17 cellular contexts compared by ENCODE assay signal in the genomic region with DNA sequence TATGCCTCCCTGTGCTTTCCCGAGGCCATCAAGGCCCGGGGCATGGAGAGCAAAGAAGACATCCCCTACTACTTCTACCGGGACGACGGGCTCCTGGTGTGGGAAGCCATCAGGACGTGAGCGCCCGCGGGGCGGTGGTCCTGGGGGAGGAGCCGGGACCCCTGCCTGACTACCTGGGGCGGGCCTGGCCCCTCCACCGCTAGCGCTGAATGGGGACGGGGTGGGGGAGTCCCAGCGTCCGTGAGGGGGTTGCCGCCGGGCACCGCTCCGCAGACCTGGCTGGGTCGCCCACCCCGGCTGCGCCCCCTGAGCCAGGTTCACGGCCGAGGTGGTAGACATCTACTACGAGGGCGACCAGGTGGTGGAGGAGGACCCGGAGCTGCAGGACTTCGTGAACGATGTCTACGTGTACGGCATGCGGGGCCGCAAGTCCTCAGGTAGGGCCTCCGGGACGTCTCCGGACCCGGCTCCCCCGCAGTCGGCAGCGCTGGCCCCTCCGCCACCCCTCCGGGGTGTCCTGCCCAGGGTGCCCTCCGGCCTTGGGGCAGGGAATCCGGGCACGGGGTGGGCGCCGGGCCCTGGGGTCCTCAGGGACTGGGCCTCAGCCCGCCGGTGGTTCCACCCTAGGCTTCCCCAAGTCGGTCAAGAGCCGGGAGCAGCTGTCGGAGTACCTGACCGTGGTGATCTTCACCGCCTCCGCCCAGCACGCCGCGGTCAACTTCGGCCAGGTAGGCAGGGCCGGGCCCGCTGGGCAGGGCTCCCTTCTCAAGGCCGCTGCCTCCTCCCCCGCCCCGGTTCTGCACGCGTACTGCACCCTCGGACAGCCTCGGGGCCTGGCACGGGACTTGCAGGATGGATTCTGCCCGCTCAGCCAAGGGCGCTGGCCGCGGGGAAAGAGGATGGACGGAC.
DNase-seq lines count a peak whose midpoint lies in the region; ATAC-seq and TF ChIP-seq lines count a peak whose summit lies in the region.
"Had no signal": no experiment of that assay in that cellular context is flagged by ENCODE, and none has a peak within 500 bp of the region (broad histone marks: within the 10 kb centered on the region; RNA-seq: fewer than 3 reads in every experiment).

No MANE protein-coding gene starts in this region.

- no peaks in the 10 kb centered on the region for H3F3A ChIP-seq in PC-9 (ENCODE audit: insufficient read depth, low read depth)

- intact Hi-C loops in Right ventricle myocardium superior (cut with DNase I) (no loop called here), posterior vena cava (cut with DNase I) (no loop called here), PC-9 (cut with micrococcal nuclease; ENCODE audit: unreplicated experiment) (no loop called here)

- POLR2A ChIA-PET in PC-9 (lab: Charles Lee; ENCODE audit: unreplicated experiment): no interaction called here

- no peaks in the 10 kb centered on the region for H3K9me3 ChIP-seq in right atrium auricular region
- no peaks in the 10 kb centered on the region for H3K9me3 ChIP-seq in PC-9 (ENCODE audit: insufficient read depth, low read depth)

- CTCF ChIA-PET in PC-9 (lab: Charles Lee): no interaction called here

- BruUV-seq in PC-9 (replicated peaks; lab: Mats Ljungman, UMichigan): no TSS peak

- no peak overlapping the region for H3K4me2 ChIP-seq in PC-9

- no peaks in the 10 kb centered on the region for H3K79me2 ChIP-seq in PC-9 (ENCODE audit: low read depth)

- H3K36me3 ChIP-seq in right atrium auricular region: no peaks in the 10 kb centered on the region
- H3K36me3 ChIP-seq in H7 (replicated peaks; ENCODE audit: control insufficient read depth, insufficient read depth, low read length): no peaks in the 10 kb centered on the region
- no peaks in the 10 kb centered on the region for H3K36me3 ChIP-seq in PC-9 (ENCODE audit: low read depth)

- no peak overlapping the region for H2AFZ ChIP-seq in PC-9

- no peak overlapping the region for H3K27ac ChIP-seq in right atrium auricular region
- no peak overlapping the region for H3K27ac ChIP-seq in PC-9

- no peak for ATAC-seq in Right ventricle myocardium superior (ENCODE audit: poor library complexity)
- ATAC-seq: Right ventricle myocardium inferior had no signal

- no peaks in the 10 kb centered on the region for H3K27me3 ChIP-seq in right atrium auricular region
- H3K27me3 ChIP-seq in H7 (ENCODE audit: control insufficient read depth, insufficient read depth, low read length): no peaks in the 10 kb centered on the region
- no peaks in the 10 kb centered on the region for H3K27me3 ChIP-seq in PC-9 (ENCODE audit: insufficient read depth, low read depth)

- TF ChIP-seq CTCF in right atrium auricular region (IDR thresholded peaks at IDR 0.05) (no peak), PC-9 (conservative IDR thresholded peaks at IDR 0.05) (no peak)

- peaks cover 4% of the 10 kb centered on the region; the same call in 1 of the 2 replicates for H4K20me1 ChIP-seq in PC-9 (ENCODE audit: insufficient read depth)

- DNase-seq in right atrium auricular region (ENCODE audit: low spot score) (peak; percentile 38), Right ventricle myocardium superior (no peak), H7 (peak; percentile 58), iPS-NIHi11 (ENCODE audit: low spot score) (peak; percentile 55), posterior vena cava (ENCODE audit: low spot score) (peak; percentile 79), PC-9 (no peak), putamen (ENCODE audit: low spot score) (no peak)
- DNase-seq in central memory CD4-positive, alpha-beta T cell: no peak
- DNase-seq: DMS79, GOT3, Kasumi-1, NCI-H1694, NCI-H2081, NCI-H2171, NCI-H345, NCI-H524 treated with DMSO at 0.1 percent for 48 hours had no signal

- H3K4me3 ChIP-seq in right atrium auricular region: no peak overlapping the region
- H3K4me3 ChIP-seq in H7 (ENCODE audit: insufficient read depth, low read depth, low read length): no peak overlapping the region
- H3K4me3 ChIP-seq in PC-9: no peak overlapping the region

- no peaks in the 10 kb centered on the region; the same call in 1 of the 2 replicates for H3K9me2 ChIP-seq in PC-9 (ENCODE audit: insufficient read depth)

- H3K4me1 ChIP-seq in right atrium auricular region (no peaks in the 10 kb centered on the region), PC-9 (replicated peaks; ENCODE audit: insufficient read depth) (no peaks in the 10 kb centered on the region)

Comparison
In these comparisons a context has a peak if more than half of its experiments do, and no peak if none do; other contexts are left out.
1. DNase-seq: peak in right atrium auricular region (single experiment), H7 (single experiment), iPS-NIHi11 (single experiment) and posterior vena cava (single experiment); none in Right ventricle myocardium superior (single experiment), central memory CD4-positive, alpha-beta T cell (single experiment), PC-9 (0 of 2) and putamen (single experiment).